Comparison of ENCODE assay signal across 1 cellular context in the genomic region with DNA sequence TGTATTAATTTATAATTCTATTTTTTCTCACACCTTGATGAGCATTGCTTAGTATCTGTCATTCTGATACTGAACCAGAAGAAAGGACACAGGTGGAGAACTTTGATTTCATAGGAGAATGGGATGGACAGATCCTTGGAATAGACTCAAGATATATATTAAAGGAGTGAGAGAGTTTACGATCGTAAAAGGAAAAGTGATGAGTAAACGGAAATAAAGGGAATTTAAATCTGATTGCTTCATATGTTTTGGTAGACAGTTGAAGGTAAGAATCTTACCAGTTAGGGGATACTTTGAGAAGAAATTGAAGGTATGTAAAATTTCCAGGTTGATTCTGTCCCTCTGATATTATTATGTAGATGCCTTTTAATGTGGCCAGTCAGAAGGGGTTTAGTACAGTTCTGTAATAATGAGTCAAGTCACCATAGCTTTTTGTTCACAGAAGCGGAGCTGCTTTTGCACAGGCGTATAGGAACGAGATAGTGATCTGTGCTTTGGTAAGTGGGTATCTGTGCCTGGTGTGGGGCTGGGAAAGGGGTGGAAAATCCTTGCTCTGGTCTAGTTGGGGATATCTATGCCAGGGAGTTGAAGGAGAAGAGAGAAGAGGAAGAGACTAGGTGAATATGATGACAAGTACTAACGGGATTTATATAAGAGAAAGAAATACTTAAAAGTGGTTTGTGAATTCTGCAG.
TF ChIP-seq lines count a peak whose summit lies in the region.

No MANE protein-coding gene starts in this region.

TF ChIP-seq in SK-N-SH treated with all-trans-retinoic acid at 6 μM for 48 hours, 23 proteins besides CTCF, POLR2A, EP300 and RAD21 (continued from another document):
- TF ChIP-seq, protein P1, sequence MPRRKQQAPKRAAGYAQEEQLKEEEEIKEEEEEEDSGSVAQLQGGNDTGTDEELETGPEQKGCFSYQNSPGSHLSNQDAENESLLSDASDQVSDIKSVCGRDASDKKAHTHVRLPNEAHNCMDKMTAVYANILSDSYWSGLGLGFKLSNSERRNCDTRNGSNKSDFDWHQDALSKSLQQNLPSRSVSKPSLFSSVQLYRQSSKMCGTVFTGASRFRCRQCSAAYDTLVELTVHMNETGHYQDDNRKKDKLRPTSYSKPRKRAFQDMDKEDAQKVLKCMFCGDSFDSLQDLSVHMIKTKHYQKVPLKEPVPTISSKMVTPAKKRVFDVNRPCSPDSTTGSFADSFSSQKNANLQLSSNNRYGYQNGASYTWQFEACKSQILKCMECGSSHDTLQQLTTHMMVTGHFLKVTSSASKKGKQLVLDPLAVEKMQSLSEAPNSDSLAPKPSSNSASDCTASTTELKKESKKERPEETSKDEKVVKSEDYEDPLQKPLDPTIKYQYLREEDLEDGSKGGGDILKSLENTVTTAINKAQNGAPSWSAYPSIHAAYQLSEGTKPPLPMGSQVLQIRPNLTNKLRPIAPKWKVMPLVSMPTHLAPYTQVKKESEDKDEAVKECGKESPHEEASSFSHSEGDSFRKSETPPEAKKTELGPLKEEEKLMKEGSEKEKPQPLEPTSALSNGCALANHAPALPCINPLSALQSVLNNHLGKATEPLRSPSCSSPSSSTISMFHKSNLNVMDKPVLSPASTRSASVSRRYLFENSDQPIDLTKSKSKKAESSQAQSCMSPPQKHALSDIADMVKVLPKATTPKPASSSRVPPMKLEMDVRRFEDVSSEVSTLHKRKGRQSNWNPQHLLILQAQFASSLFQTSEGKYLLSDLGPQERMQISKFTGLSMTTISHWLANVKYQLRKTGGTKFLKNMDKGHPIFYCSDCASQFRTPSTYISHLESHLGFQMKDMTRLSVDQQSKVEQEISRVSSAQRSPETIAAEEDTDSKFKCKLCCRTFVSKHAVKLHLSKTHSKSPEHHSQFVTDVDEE (CRISPR knock-in tag; IDR thresholded peaks at IDR 0.05), result no peak
- TF ChIP-seq, protein P2, sequence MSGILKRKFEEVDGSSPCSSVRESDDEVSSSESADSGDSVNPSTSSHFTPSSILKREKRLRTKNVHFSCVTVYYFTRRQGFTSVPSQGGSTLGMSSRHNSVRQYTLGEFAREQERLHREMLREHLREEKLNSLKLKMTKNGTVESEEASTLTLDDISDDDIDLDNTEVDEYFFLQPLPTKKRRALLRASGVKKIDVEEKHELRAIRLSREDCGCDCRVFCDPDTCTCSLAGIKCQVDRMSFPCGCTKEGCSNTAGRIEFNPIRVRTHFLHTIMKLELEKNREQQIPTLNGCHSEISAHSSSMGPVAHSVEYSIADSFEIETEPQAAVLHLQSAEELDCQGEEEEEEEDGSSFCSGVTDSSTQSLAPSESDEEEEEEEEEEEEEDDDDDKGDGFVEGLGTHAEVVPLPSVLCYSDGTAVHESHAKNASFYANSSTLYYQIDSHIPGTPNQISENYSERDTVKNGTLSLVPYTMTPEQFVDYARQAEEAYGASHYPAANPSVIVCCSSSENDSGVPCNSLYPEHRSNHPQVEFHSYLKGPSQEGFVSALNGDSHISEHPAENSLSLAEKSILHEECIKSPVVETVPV (CRISPR knock-in tag; IDR thresholded peaks at IDR 0.05), result no peak
- TF ChIP-seq ESRRG (CRISPR knock-in tag; IDR thresholded peaks at IDR 0.05) (no peak), ZC3H10 (CRISPR knock-in tag; IDR thresholded peaks at IDR 0.05) (no peak), ZNF8 (CRISPR knock-in tag; IDR thresholded peaks at IDR 0.05) (no peak), SNAI2 (CRISPR knock-in tag; IDR thresholded peaks at IDR 0.05) (no peak), CSDC2 (CRISPR knock-in tag; IDR thresholded peaks at IDR 0.05) (no peak)
TF ChIP-seq in SK-N-SH treated with all-trans-retinoic acid at 6 μM for 48 hours: peak in this region for 0.
